ENCODE assay signal across 9 cellular contexts in genomic region chr11:8192896-8193209, GRCh38. TPM values are rescaled to one million over a fixed set of nuclear protein-coding genes. Genes with fewer than 3 reads are reported as not detected.
A peak's percentile ranks its signal among the peaks of the same experiment; 100 is the strongest.
DNase-seq lines count a peak whose midpoint lies in the region; ATAC-seq and TF ChIP-seq lines count a peak whose summit lies in the region.
"Had no signal": no experiment of that assay in that cellular context is flagged by ENCODE, and none has a peak within 500 bp of the region (broad histone marks: within the 10 kb centered on the region; RNA-seq: fewer than 3 reads in every experiment).

No MANE protein-coding gene starts in this region.

- no peak for DNase-seq in Right ventricle myocardium superior
- DNase-seq in cardiac septum (ENCODE audit: low spot score): no peak
- DNase-seq in upper lobe of left lung: peak in 1 of 2 donors; percentile 59
- DNase-seq in AG08395 (ENCODE audit: low spot score): no peak
- no peak for DNase-seq in stimulated activated CD4-positive, alpha-beta T cell treated with anti-CD3 and anti-CD28 coated beads, Interleukin-4, amount 100 ng/mL, for 24 hours
- no peak for DNase-seq in SKM-1 (lab: John Stamatoyannopoulos, UW; ENCODE audit: unreplicated experiment)

- no CpG with 5 or more reads among the region's 5 CpGs for WGBS in gastroesophageal sphincter (ENCODE audit: low coverage in 1 of 2), 2 donors
- 32% methylated on average over 4 of the region's 5 CpGs; no CpG with 5 or more reads in 1 of the 2 donors for WGBS in upper lobe of left lung, 2 donors

- H3K27me3 ChIP-seq in gastroesophageal sphincter (peaks cover 28% of the 10 kb centered on the region), upper lobe of left lung (no peaks in the 10 kb centered on the region)

- ATAC-seq in Right ventricle myocardium superior (ENCODE audit: poor library complexity) (peak; percentile 22), HG03378 (IDR thresholded peaks at IDR 0.05; ENCODE audit: unreplicated experiment) (peak; percentile 22), gastroesophageal sphincter (peak; percentile 24), upper lobe of left lung (ENCODE audit: low FRiP score in 2 of 2) (peak; percentile 21)

- TF ChIP-seq CTCF in gastroesophageal sphincter (IDR thresholded peaks at IDR 0.05) (no peak), upper lobe of left lung (IDR thresholded peaks at IDR 0.05) (no peak)

- intact Hi-C loops in Right ventricle myocardium superior (cut with DNase I) (no loop called here), cardiac septum (cut with DNase I) (no loop called here)

- H3K27ac ChIP-seq in gastroesophageal sphincter (no peak overlapping the region), upper lobe of left lung (no peak overlapping the region)

- H3K4me3 ChIP-seq in gastroesophageal sphincter: no peak overlapping the region
- no peak overlapping the region for H3K4me3 ChIP-seq in upper lobe of left lung

- TF ChIP-seq POLR2A in gastroesophageal sphincter (IDR thresholded peaks at IDR 0.05): no peak
- no peak for TF ChIP-seq POLR2A in upper lobe of left lung (IDR thresholded peaks at IDR 0.05)

- no peaks in the 10 kb centered on the region for H3K9me3 ChIP-seq in gastroesophageal sphincter
- H3K9me3 ChIP-seq in upper lobe of left lung: no peaks in the 10 kb centered on the region

- no peak for TF ChIP-seq EP300 in gastroesophageal sphincter (IDR thresholded peaks at IDR 0.05)
- no peak for TF ChIP-seq EP300 in upper lobe of left lung (IDR thresholded peaks at IDR 0.05)

- H3K4me1 ChIP-seq in gastroesophageal sphincter: no peaks in the 10 kb centered on the region
- H3K4me1 ChIP-seq in upper lobe of left lung: no peaks in the 10 kb centered on the region

- H3K36me3 ChIP-seq in gastroesophageal sphincter (no peaks in the 10 kb centered on the region), upper lobe of left lung (no peaks in the 10 kb centered on the region)

RNA-seq across cellular contexts. Expression of gene RIC3, which starts 24.0 kb away (rescaled TPM):
- total RNA-seq in Right ventricle myocardium superior (11.1 TPM), cardiac septum (14.3 TPM), gastroesophageal sphincter (10 to 100 TPM; 13.6 to 33.2 (median 20.9) TPM), upper lobe of left lung (10 to 100 TPM in 5 of 6 donors, 1 to 10 TPM in 1; 8.2 to 44.0 (median 12.2) TPM)
- total RNA-seq: fibroblast of lung had no signal
